In the genomic region with DNA sequence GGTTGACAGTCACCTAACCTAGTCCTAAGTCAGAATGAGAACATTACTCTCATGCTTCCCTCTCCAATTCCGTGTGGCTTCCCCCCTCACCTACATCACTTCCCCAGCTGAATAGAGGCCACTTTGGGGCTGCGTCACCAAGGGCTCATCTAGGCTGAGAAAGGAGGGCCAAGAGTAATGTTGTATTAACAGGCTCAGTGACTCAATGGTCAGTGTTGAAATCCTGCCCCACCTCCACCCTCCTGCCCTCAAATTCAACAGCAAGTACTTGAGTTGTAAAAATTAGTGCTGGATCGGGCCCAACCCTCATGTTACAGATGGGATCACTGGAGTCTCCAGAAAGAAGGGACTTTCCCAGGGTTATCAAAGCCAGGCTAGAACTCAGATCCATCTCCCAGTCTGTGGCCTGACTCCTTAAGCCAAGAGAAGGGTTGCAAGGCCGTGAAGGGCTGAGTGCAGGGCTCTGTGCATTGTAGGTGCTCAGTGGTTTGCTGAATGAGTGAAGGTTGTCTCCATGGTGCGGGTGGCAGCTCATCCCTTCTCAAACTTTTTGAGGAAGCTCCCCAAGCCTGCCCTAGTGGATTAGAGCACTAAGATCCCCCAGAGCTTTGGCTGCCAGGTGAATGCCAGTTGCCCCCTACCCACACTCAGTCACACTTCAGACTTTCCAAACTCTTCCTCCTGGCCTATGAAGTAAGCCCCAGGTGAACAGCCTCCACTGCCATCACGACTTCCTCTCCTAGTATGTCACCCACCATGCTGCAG, we compare ENCODE assay signal across 12 cellular contexts. TPM values are rescaled to one million over a fixed set of nuclear protein-coding genes. Genes with fewer than 3 reads are reported as not detected.
DNase-seq lines count a peak whose midpoint lies in the region; ATAC-seq, FAIRE-seq and TF ChIP-seq lines count a peak whose summit lies in the region.
"Had no signal": no experiment of that assay in that cellular context is flagged by ENCODE, and none has a peak within 500 bp of the region (broad histone marks: within the 10 kb centered on the region; RNA-seq: fewer than 3 reads in every experiment).

No MANE protein-coding gene starts in this region.

- ATAC-seq in thoracic aorta (ENCODE audit: insufficient number of reproducible peaks, low FRiP score, low read depth): no peak

- H3K27me3 ChIP-seq in thoracic aorta (replicated peaks; ENCODE audit: insufficient read depth): no peaks in the 10 kb centered on the region
- H3K27me3 ChIP-seq: ovary had no signal

- CTCF ChIA-PET in RWPE1 (lab: Yijun Ruan, JAX): interaction anchor here (0.8 to 1.0 kb wide), 2 partner anchors 11 to 52 kb away, joined by 3 to 4 read pairs; no protein-coding TSS in a partner anchor

- POLR2A ChIA-PET in RWPE1 (lab: Yijun Ruan, JAX; ENCODE audit: low non-redundant PET): no interaction called here

- H3K36me3 ChIP-seq in thoracic aorta: no peaks in the 10 kb centered on the region
- H3K36me3 ChIP-seq: ovary had no signal

- peaks cover 6 to 22% of the 10 kb centered on the region in 2 donors for H3K4me1 ChIP-seq in thoracic aorta (ENCODE audit: control insufficient read depth in 1 of 2, low read depth in 2 of 2)

- DNase-seq in SIG-M5 treated with dmso at 0.1 percent for 504 hours (lab: John Stamatoyannopoulos, UW; ENCODE audit: unreplicated experiment) (peak; percentile 70), SIG-M5 (lab: John Stamatoyannopoulos, UW) (no peak), RWPE1 (ENCODE audit: low spot score) (peak; percentile 60), fibroblast of villous mesenchyme (ENCODE audit: low read depth) (peak; percentile 75), thoracic aorta (ENCODE audit: low spot score) (peak; percentile 14), frontal cortex (ENCODE audit: low spot score in 2 of 2) (no peak), GDM1 (lab: John Stamatoyannopoulos, UW) (no peak), NCI-H524 (lab: John Stamatoyannopoulos, UW) (no peak)
- DNase-seq: activated T-cell treated with anti-CD3 and anti-CD28 coated beads for 4 hours had no signal

- TF ChIP-seq CTCF in RWPE1 (conservative IDR thresholded peaks at IDR 0.05; ENCODE audit: low read depth) (no peak), fibroblast of villous mesenchyme (IDR thresholded peaks at IDR 0.05; ENCODE audit: insufficient read depth, low read depth, low read length) (no peak), thoracic aorta (IDR thresholded peaks at IDR 0.05) (no peak)

- FAIRE-seq in frontal cortex (lab: Jason Lieb, UNC): no peak

- H3K4me3 ChIP-seq in fibroblast of villous mesenchyme (ENCODE audit: low read depth, low read length) (no peak overlapping the region), thoracic aorta (no peak overlapping the region)
- H3K4me3 ChIP-seq: ovary had no signal

- peak overlapping the region; percentile 28; the same call in 1 of the 2 replicates for H3K27ac ChIP-seq in RWPE1
- H3K27ac ChIP-seq in thoracic aorta: no peak overlapping the region
- H3K27ac ChIP-seq: 22Rv1, ovary had no signal

- H3K9me3 ChIP-seq in thoracic aorta: no peaks in the 10 kb centered on the region
- H3K9me3 ChIP-seq: ovary had no signal

RNA-seq across cellular contexts. Expression of a gene that starts 3.2 kb away (rescaled TPM):
- total RNA-seq in fibroblast of villous mesenchyme (0.32 and 0.43 TPM in 2 replicates), thoracic aorta (1 to 10 TPM; 2.3 to 3.4 TPM), frontal cortex (4.1 TPM)

RNA-seq across cellular contexts. Expression of a gene that starts 43.2 kb away (rescaled TPM):
- total RNA-seq in fibroblast of villous mesenchyme (22.9 and 37.1 TPM in 2 replicates), thoracic aorta (10 to 100 TPM; 20.4 to 27.7 TPM), frontal cortex (35.9 TPM)

RNA-seq across cellular contexts. Expression of a gene that starts 54.2 kb away (rescaled TPM):
- total RNA-seq in fibroblast of villous mesenchyme: not detected in 2 replicates
- not detected for total RNA-seq in thoracic aorta
- not detected for total RNA-seq in frontal cortex
- total RNA-seq: T-helper 1 cell treated with Interleukin-12 subunit alpha and Interleukin-12 subunit beta and Interleukin-4 antibody, amounts not matched to agents 30 ng/mL and 1 ng/mL, for 36 hours had no signal

Comparison
In these comparisons a context has a peak if more than half of its experiments do, and no peak if none do; other contexts are left out.
1. DNase-seq: peak in SIG-M5 treated with dmso at 0.1 percent for 504 hours (single experiment), RWPE1 (single experiment), fibroblast of villous mesenchyme (single experiment) and thoracic aorta (single experiment); none in SIG-M5 (single experiment), frontal cortex (0 of 2), GDM1 (single experiment) and NCI-H524 (0 of 2).